ENCODE assay signal across 15 cellular contexts in the genomic region with DNA sequence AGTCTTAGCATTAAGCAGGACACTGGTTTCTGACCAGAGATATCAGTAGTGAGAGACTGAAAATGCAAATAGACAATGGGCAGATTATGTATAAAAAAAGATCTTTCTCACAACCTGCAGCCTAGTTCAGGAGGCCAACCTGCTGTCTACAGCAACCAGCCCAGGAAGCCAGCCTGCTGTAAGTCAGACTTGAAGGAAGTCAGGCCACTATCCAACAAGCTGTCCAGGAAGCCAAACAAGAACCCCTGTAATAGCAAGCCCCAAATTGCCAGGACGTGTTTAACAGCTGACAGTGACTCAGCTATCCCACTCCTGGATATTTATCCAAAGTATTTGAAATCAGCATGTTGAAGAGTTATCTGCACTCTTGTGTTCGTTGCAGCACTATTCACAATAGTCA.
"Had no signal": no experiment of that assay in that cellular context is flagged by ENCODE, and none has a peak within 500 bp of the region (broad histone marks: within the 10 kb centered on the region; RNA-seq: fewer than 3 reads in every experiment).

No MANE protein-coding gene starts in this region.

- H3K36me3 Mint-ChIP-seq: activated naive CD8-positive, alpha-beta T cell treated with anti-CD3 and anti-CD28 coated beads for 36 hours; natural killer cell treated with Interleukin-12 subunit alpha and Interleukin-12 subunit beta and Interleukin-15 and Interleukin-18, amount 100 ng/mL, for 72 hours; stimulated activated memory B cell treated with anti-CD40 and anti-IgM and Interleukin-4, amounts not matched to agents 10 μg/mL and 1 μg/mL and 100 μg/mL, for 72 hours had no signal

- H3K9me3 Mint-ChIP-seq: activated naive CD8-positive, alpha-beta T cell treated with anti-CD3 and anti-CD28 coated beads for 36 hours; natural killer cell treated with Interleukin-12 subunit alpha and Interleukin-12 subunit beta and Interleukin-15 and Interleukin-18, amount 100 ng/mL, for 72 hours; stimulated activated memory B cell treated with anti-CD40 and anti-IgM and Interleukin-4, amounts not matched to agents 10 μg/mL and 1 μg/mL and 100 μg/mL, for 72 hours had no signal

- H3K4me1 ChIP-seq: tibial nerve, uterus had no signal

- H3K9me3 ChIP-seq: tibial nerve, uterus had no signal

- ATAC-seq: esophagus mucosa; left colon; natural killer cell treated with Interleukin-12 subunit alpha and Interleukin-12 subunit beta and Interleukin-15 and Interleukin-18, amount 100 ng/mL, for 72 hours; stimulated activated memory B cell treated with anti-CD40 and anti-IgM and Interleukin-4, amounts not matched to agents 10 μg/mL and 1 μg/mL and 100 μg/mL, for 72 hours had no signal

- H3K4me3 ChIP-seq: cardiac muscle cell, lung, tibial nerve, uterus had no signal

- H3K27ac Mint-ChIP-seq: activated CD4-positive, alpha-beta T cell treated with anti-CD3 and anti-CD28 coated beads, Interleukin-2, amount 10 ng/mL, durations not matched to agents 7 days and 5 days; activated naive CD8-positive, alpha-beta T cell treated with anti-CD3 and anti-CD28 coated beads for 36 hours; activated T-helper 1 cell treated with anti-CD3 and anti-CD28 coated beads, Interleukin-12 subunit alpha, Interleukin-12 subunit beta, Interleukin-2, Interleukin-4 antibody, amounts not matched to agents 30 ng/mL and 10 ng/mL and 1 ng/mL, durations not matched to agents 14 hours and 24 hours and 36 hours; natural killer cell treated with Interleukin-12 subunit alpha and Interleukin-12 subunit beta and Interleukin-15 and Interleukin-18, amount 100 ng/mL, for 72 hours; stimulated activated memory B cell treated with anti-CD40 and anti-IgM and Interleukin-4, amounts not matched to agents 10 μg/mL and 1 μg/mL and 100 μg/mL, for 72 hours had no signal

- H3K4me3 Mint-ChIP-seq: activated CD4-positive, alpha-beta T cell treated with anti-CD3 and anti-CD28 coated beads, Interleukin-2, amount 10 ng/mL, durations not matched to agents 7 days and 5 days; activated naive CD8-positive, alpha-beta T cell treated with anti-CD3 and anti-CD28 coated beads for 36 hours; activated T-helper 1 cell treated with anti-CD3 and anti-CD28 coated beads, Interleukin-12 subunit alpha, Interleukin-12 subunit beta, Interleukin-2, Interleukin-4 antibody, amounts not matched to agents 30 ng/mL and 10 ng/mL and 1 ng/mL, durations not matched to agents 14 hours and 24 hours and 36 hours; natural killer cell treated with Interleukin-12 subunit alpha and Interleukin-12 subunit beta and Interleukin-15 and Interleukin-18, amount 100 ng/mL, for 72 hours; stimulated activated memory B cell treated with anti-CD40 and anti-IgM and Interleukin-4, amounts not matched to agents 10 μg/mL and 1 μg/mL and 100 μg/mL, for 72 hours had no signal

- DNase-seq: activated CD4-positive, alpha-beta T cell treated with anti-CD3 and anti-CD28 coated beads, Interleukin-2, amount 10 ng/mL, durations not matched to agents 7 days and 5 days; activated CD4-positive, CD25-positive, alpha-beta regulatory T cell; activated naive CD8-positive, alpha-beta T cell treated with anti-CD3 and anti-CD28 coated beads for 36 hours; foreskin melanocyte; left colon; stimulated activated CD4-positive, alpha-beta T cell treated with anti-CD3 and anti-CD28 coated beads, Interleukin-2, amount 100 ng/mL, for 48 hours; SW 1271; uterus had no signal

- H3K36me3 ChIP-seq: cardiac muscle cell, tibial nerve, uterus had no signal

- H3K4me1 Mint-ChIP-seq: activated naive CD8-positive, alpha-beta T cell treated with anti-CD3 and anti-CD28 coated beads for 36 hours; stimulated activated memory B cell treated with anti-CD40 and anti-IgM and Interleukin-4, amounts not matched to agents 10 μg/mL and 1 μg/mL and 100 μg/mL, for 72 hours had no signal

- H3K27me3 Mint-ChIP-seq: activated CD4-positive, alpha-beta T cell treated with anti-CD3 and anti-CD28 coated beads, Interleukin-2, amount 10 ng/mL, durations not matched to agents 7 days and 5 days; activated naive CD8-positive, alpha-beta T cell treated with anti-CD3 and anti-CD28 coated beads for 36 hours; natural killer cell treated with Interleukin-12 subunit alpha and Interleukin-12 subunit beta and Interleukin-15 and Interleukin-18, amount 100 ng/mL, for 72 hours; stimulated activated memory B cell treated with anti-CD40 and anti-IgM and Interleukin-4, amounts not matched to agents 10 μg/mL and 1 μg/mL and 100 μg/mL, for 72 hours had no signal

- H3K27ac ChIP-seq: cardiac muscle cell, tibial nerve, uterus had no signal

- H3K27me3 ChIP-seq: cardiac muscle cell, tibial nerve, uterus had no signal
